In the genomic region with DNA sequence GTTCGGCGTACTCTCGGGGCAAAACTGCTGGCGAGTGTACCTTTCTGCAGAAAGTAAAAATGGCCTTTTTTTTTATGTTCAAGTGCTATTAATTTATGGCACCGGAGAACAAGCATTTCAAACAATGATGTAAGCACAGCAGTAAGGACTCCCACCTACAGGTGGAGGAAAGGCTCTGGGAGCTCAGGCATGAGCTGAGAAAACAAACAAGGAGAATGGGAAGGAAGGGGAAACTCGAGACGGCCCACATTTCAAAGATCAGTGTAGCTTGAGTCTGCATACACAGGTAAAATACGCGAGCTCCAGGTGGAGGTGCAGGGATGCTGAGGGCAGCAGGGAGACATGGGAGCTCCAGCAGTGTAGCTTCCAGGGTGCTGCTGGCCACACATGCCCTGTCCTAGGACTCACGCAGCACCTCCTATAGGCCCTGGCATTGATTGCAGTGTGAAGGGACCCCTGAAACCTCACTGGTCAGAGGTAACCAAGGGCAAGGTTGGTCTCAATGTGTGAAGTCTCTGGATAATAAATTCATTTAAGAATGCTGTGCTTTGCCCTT, we compare ENCODE assay signal across 1 cellular context.
TF ChIP-seq lines count a peak whose summit lies in the region.

No MANE protein-coding gene starts in this region.

TF ChIP-seq in HCT116, 20 proteins besides CTCF, POLR2A, EP300 and RAD21 (continued from another document):
- TF ChIP-seq, protein P1, sequence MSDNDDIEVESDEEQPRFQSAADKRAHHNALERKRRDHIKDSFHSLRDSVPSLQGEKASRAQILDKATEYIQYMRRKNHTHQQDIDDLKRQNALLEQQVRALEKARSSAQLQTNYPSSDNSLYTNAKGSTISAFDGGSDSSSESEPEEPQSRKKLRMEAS (IDR thresholded peaks at IDR 0.05): no peak
- TF ChIP-seq ZFX (IDR thresholded peaks at IDR 0.05) (no peak), JUND (IDR thresholded peaks at IDR 0.05) (no peak), SP1 (IDR thresholded peaks at IDR 0.05; ENCODE audit: low read depth) (no peak), POLR2AphosphoS5 (IDR thresholded peaks at IDR 0.05; ENCODE audit: low read depth, low read length) (no peak), EZH2 (IDR thresholded peaks at IDR 0.05) (no peak), FOSL1 (IDR thresholded peaks at IDR 0.05; ENCODE audit: low read depth) (no peak), TCF7L2 (IDR thresholded peaks at IDR 0.05; ENCODE audit: borderline replicate concordance, extremely low read depth, insufficient read depth, insufficient read length) (no peak), YY1 (IDR thresholded peaks at IDR 0.05; ENCODE audit: extremely low read depth, insufficient replicate concordance, low read depth, low read length) (no peak), SRF (IDR thresholded peaks at IDR 0.05; ENCODE audit: low read depth) (no peak), SIN3A (IDR thresholded peaks at IDR 0.05; ENCODE audit: low read depth) (no peak)
- TF ChIP-seq, protein P2, sequence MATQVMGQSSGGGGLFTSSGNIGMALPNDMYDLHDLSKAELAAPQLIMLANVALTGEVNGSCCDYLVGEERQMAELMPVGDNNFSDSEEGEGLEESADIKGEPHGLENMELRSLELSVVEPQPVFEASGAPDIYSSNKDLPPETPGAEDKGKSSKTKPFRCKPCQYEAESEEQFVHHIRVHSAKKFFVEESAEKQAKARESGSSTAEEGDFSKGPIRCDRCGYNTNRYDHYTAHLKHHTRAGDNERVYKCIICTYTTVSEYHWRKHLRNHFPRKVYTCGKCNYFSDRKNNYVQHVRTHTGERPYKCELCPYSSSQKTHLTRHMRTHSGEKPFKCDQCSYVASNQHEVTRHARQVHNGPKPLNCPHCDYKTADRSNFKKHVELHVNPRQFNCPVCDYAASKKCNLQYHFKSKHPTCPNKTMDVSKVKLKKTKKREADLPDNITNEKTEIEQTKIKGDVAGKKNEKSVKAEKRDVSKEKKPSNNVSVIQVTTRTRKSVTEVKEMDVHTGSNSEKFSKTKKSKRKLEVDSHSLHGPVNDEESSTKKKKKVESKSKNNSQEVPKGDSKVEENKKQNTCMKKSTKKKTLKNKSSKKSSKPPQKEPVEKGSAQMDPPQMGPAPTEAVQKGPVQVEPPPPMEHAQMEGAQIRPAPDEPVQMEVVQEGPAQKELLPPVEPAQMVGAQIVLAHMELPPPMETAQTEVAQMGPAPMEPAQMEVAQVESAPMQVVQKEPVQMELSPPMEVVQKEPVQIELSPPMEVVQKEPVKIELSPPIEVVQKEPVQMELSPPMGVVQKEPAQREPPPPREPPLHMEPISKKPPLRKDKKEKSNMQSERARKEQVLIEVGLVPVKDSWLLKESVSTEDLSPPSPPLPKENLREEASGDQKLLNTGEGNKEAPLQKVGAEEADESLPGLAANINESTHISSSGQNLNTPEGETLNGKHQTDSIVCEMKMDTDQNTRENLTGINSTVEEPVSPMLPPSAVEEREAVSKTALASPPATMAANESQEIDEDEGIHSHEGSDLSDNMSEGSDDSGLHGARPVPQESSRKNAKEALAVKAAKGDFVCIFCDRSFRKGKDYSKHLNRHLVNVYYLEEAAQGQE (IDR thresholded peaks at IDR 0.05; ENCODE audit: low read depth): no peak
- TF ChIP-seq, protein P3, sequence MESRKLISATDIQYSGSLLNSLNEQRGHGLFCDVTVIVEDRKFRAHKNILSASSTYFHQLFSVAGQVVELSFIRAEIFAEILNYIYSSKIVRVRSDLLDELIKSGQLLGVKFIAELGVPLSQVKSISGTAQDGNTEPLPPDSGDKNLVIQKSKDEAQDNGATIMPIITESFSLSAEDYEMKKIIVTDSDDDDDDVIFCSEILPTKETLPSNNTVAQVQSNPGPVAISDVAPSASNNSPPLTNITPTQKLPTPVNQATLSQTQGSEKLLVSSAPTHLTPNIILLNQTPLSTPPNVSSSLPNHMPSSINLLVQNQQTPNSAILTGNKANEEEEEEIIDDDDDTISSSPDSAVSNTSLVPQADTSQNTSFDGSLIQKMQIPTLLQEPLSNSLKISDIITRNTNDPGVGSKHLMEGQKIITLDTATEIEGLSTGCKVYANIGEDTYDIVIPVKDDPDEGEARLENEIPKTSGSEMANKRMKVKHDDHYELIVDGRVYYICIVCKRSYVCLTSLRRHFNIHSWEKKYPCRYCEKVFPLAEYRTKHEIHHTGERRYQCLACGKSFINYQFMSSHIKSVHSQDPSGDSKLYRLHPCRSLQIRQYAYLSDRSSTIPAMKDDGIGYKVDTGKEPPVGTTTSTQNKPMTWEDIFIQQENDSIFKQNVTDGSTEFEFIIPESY (IDR thresholded peaks at IDR 0.05; ENCODE audit: extremely low read depth, insufficient replicate concordance, low read length): no peak
TF ChIP-seq in HCT116: peak in this region for 0.
